ENCODE assay signal across 1 cellular context in the genomic region with DNA sequence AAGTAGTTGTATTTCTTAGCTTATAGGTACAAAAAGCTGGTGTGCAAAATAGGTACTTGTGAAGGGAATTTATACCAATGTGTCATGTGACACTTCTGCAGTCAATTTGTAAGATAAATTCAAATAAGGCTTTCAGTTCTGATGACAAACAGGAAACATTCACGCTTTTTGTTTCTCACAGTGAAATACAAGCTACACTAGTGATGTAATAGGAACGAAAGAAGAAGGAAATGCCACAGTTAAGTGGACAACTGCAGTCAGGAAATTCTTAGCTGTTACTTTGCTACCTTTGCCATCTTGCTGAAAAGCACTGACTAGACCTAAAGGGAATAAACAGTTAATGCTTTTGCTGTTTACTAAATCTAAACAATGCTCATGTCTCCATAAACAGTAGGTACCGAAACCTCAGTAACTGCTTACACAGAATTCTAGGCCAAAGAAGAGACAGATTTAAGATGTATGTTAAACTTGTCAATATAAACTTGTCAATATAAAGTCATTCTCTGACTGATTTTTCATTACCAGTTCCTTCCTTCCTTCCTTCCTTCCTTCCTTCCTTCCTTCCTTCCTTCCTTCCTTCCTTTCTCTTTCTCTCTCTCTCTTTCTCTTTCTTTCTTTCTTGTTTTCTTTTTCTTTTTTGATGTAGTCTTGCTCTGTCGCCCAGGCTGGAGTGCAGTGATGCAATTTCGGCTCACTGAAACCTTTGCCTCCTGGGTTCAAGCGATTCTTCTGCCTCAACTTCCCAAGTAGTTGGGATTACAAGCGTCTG.
TF ChIP-seq lines count a peak whose summit lies in the region.

No MANE protein-coding gene starts in this region.

TF ChIP-seq in GM12878, 131 proteins besides CTCF, POLR2A, EP300 and RAD21 (continued from another document):
- TF ChIP-seq, protein P1, sequence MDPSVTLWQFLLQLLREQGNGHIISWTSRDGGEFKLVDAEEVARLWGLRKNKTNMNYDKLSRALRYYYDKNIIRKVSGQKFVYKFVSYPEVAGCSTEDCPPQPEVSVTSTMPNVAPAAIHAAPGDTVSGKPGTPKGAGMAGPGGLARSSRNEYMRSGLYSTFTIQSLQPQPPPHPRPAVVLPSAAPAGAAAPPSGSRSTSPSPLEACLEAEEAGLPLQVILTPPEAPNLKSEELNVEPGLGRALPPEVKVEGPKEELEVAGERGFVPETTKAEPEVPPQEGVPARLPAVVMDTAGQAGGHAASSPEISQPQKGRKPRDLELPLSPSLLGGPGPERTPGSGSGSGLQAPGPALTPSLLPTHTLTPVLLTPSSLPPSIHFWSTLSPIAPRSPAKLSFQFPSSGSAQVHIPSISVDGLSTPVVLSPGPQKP (IDR thresholded peaks at IDR 0.05; ENCODE audit: low read depth, low read length): no peak
- TF ChIP-seq PAX8 (IDR thresholded peaks at IDR 0.05) (no peak), TCF7 (IDR thresholded peaks at IDR 0.05; ENCODE audit: borderline replicate concordance) (no peak), MTA3 (IDR thresholded peaks at IDR 0.05; ENCODE audit: borderline replicate concordance, low read length) (no peak), SREBF1 (IDR thresholded peaks at IDR 0.05; ENCODE audit: low read length) (no peak), FOXK2 (IDR thresholded peaks at IDR 0.05) (no peak), CBFB (IDR thresholded peaks at IDR 0.05; ENCODE audit: low read depth) (no peak), RBBP5 (conservative IDR thresholded peaks at IDR 0.05) (no peak), FOXM1 (IDR thresholded peaks at IDR 0.05; ENCODE audit: low read depth, low read length) (no peak), BCL3 (IDR thresholded peaks at IDR 0.05; ENCODE audit: borderline replicate concordance, insufficient read depth, low read depth, low read length, poor library complexity, severe bottlenecking) (no peak), MEF2B (IDR thresholded peaks at IDR 0.05; ENCODE audit: partially characterized antibody, poor library complexity, severe bottlenecking) (no peak), GABPA (IDR thresholded peaks at IDR 0.05; ENCODE audit: low read depth) (peak; percentile 53; the same call in 1 of the 2 replicates), RELB (IDR thresholded peaks at IDR 0.05; ENCODE audit: low read depth) (no peak), MYC (IDR thresholded peaks at IDR 0.05; ENCODE audit: insufficient read depth, insufficient read length, insufficient replicate concordance, low read length, severe bottlenecking) (no peak), HCFC1 (IDR thresholded peaks at IDR 0.05; ENCODE audit: low read length) (no peak), SP1 (IDR thresholded peaks at IDR 0.05; ENCODE audit: low read depth, low read length) (no peak), RCOR1 (conservative IDR thresholded peaks at IDR 0.05; ENCODE audit: low read depth, low read length) (no peak), BACH1 (IDR thresholded peaks at IDR 0.05; ENCODE audit: borderline replicate concordance) (no peak), EGR1 (IDR thresholded peaks at IDR 0.05; ENCODE audit: borderline replicate concordance in 1 of 2, low read depth in 2 of 2, low read length in 2 of 2) (no peak), SIX5 (IDR thresholded peaks at IDR 0.05; ENCODE audit: low read depth, low read length, severe bottlenecking) (no peak), IKZF1 (conservative IDR thresholded peaks at IDR 0.05) (no peak), ZBTB33 (IDR thresholded peaks at IDR 0.05) (no peak), JUND (IDR thresholded peaks at IDR 0.05; ENCODE audit: low read depth, low read length) (no peak), PAX5 (IDR thresholded peaks at IDR 0.05; ENCODE audit: borderline replicate concordance, low read depth, low read length) (no peak)
- TF ChIP-seq, protein P2, sequence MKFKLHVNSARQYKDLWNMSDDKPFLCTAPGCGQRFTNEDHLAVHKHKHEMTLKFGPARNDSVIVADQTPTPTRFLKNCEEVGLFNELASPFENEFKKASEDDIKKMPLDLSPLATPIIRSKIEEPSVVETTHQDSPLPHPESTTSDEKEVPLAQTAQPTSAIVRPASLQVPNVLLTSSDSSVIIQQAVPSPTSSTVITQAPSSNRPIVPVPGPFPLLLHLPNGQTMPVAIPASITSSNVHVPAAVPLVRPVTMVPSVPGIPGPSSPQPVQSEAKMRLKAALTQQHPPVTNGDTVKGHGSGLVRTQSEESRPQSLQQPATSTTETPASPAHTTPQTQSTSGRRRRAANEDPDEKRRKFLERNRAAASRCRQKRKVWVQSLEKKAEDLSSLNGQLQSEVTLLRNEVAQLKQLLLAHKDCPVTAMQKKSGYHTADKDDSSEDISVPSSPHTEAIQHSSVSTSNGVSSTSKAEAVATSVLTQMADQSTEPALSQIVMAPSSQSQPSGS (IDR thresholded peaks at IDR 0.05; ENCODE audit: low read length): peak; percentile 44; the same call in 1 of the 2 replicates
- TF ChIP-seq, protein P3, sequence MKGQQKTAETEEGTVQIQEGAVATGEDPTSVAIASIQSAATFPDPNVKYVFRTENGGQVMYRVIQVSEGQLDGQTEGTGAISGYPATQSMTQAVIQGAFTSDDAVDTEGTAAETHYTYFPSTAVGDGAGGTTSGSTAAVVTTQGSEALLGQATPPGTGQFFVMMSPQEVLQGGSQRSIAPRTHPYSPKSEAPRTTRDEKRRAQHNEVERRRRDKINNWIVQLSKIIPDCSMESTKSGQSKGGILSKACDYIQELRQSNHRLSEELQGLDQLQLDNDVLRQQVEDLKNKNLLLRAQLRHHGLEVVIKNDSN (IDR thresholded peaks at IDR 0.05; ENCODE audit: borderline replicate concordance, extremely low read length, insufficient read depth, low read depth, low read length): no peak
- TF ChIP-seq, protein P4, sequence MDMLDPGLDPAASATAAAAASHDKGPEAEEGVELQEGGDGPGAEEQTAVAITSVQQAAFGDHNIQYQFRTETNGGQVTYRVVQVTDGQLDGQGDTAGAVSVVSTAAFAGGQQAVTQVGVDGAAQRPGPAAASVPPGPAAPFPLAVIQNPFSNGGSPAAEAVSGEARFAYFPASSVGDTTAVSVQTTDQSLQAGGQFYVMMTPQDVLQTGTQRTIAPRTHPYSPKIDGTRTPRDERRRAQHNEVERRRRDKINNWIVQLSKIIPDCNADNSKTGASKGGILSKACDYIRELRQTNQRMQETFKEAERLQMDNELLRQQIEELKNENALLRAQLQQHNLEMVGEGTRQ (IDR thresholded peaks at IDR 0.05; ENCODE audit: borderline replicate concordance, low read depth, low read length): no peak; the same call in 1 of the 2 replicates
